In the genomic region with DNA sequence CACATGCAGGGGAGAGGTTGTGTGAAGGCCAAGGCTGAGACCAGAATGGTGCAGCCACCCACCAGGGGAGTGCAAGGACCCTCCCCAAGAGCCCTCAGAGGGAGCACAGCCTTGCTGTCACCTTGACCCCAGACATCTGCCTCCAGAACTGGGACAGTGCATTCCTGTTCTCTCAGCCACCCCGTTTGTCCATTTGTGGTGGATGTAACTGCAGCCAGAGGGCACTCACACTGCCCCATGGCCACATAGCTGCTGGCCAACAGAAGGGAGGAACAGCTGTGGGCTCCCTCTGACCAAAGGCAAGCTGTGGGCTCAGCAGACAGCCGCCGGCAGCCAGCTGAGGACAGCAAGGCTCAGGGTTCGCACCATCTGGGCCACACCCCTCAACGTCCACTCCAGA, we compare ENCODE assay signal across 25 cellular contexts. TPM values are rescaled to one million over a fixed set of nuclear protein-coding genes. Genes with fewer than 3 reads are reported as not detected.
DNase-seq lines count a peak whose midpoint lies in the region; ATAC-seq and TF ChIP-seq lines count a peak whose summit lies in the region.
"Had no signal": no experiment of that assay in that cellular context is flagged by ENCODE, and none has a peak within 500 bp of the region (broad histone marks: within the 10 kb centered on the region; RNA-seq: fewer than 3 reads in every experiment).

No MANE protein-coding gene starts in this region.

- no peak overlapping the region for H3K27ac ChIP-seq in AG04450 (ENCODE audit: low read depth, low read length)
- no peak overlapping the region for H3K27ac ChIP-seq in Panc1 (ENCODE audit: low read length)
- no peak overlapping the region for H3K27ac ChIP-seq in endodermal cell (ENCODE audit: low read depth, low read length)
- H3K27ac ChIP-seq in neutrophil: peak overlapping the region; percentile 21
- H3K27ac ChIP-seq in adrenal gland: no peak overlapping the region
- no peak overlapping the region for H3K27ac ChIP-seq in naive thymus-derived CD4-positive, alpha-beta T cell (ENCODE audit: low read depth, low read length)
- H3K27ac ChIP-seq: cardiac muscle cell had no signal

- POLR2A ChIA-PET in AG04450 (lab: Yijun Ruan, JAX) (interaction anchor here (0.6 kb wide), 1 partner anchor 23 kb away, joined by 5 read pairs; no protein-coding TSS in a partner anchor), Panc1 (lab: Charles Lee) (no interaction called here)
- POLR2A ChIA-PET in naive thymus-derived CD4-positive, alpha-beta T cell (lab: Charles Lee): interaction anchor here (1.9 kb wide), 1 partner anchor 9 kb away, joined by 5 read pairs; no protein-coding TSS in a partner anchor

- intact Hi-C loops in Panc1 (cut with micrococcal nuclease; ENCODE audit: unreplicated experiment): no loop called here
- intact Hi-C loops in adrenal gland (cut with DNase I): no loop called here
- intact Hi-C loops in naive thymus-derived CD4-positive, alpha-beta T cell (cut with micrococcal nuclease): no loop called here

- in situ Hi-C loops in Panc1 (cut with HindIII; ENCODE audit: low pct_unique_long_range_greater_than_20kb, low sequenced_read_pairs): no loop called here

- H3K9me3 ChIP-seq in AG04450 (ENCODE audit: control insufficient read depth, insufficient read depth, low read length) (peaks cover 46% of the 10 kb centered on the region), Panc1 (ENCODE audit: control insufficient read depth, insufficient read depth, low read depth, low read length) (peaks cover 2% of the 10 kb centered on the region; the same call in 1 of the 2 replicates), endodermal cell (ENCODE audit: control insufficient read depth, low read length) (peaks cover 26% of the 10 kb centered on the region), neutrophil (peaks cover 17% of the 10 kb centered on the region), adrenal gland (replicated peaks in 1 of 3) (no peaks in the 10 kb centered on the region)
- peaks cover 0 to 22% (median 0%) of the 10 kb centered on the region in 3 experiments for H3K9me3 ChIP-seq in naive thymus-derived CD4-positive, alpha-beta T cell (ENCODE audit: control insufficient read depth in 2 of 3, low read length in 3 of 3)

- H3K4me3 ChIP-seq in AG04450 (ENCODE audit: low read depth, low read length): no peak overlapping the region
- H3K4me3 ChIP-seq in Panc1 (ENCODE audit: low read depth in 2 of 2, low read length in 2 of 2): no peak overlapping the region
- no peak overlapping the region for H3K4me3 ChIP-seq in endodermal cell (ENCODE audit: low read length)
- no peak overlapping the region for H3K4me3 ChIP-seq in neutrophil (ENCODE audit: low read depth in 1 of 2, low read length in 1 of 2)
- H3K4me3 ChIP-seq in adrenal gland: no peak overlapping the region
- no peak overlapping the region for H3K4me3 ChIP-seq in naive thymus-derived CD4-positive, alpha-beta T cell (ENCODE audit: low read length)
- H3K4me3 ChIP-seq: cardiac muscle cell had no signal

- BruUV-seq in Panc1 (replicated peaks; lab: Mats Ljungman, UMichigan): no TSS peak

- WGBS in endodermal cell (ENCODE audit: insufficient coverage in 1 of 2, insufficient read length in 1 of 2), 2 experiments: 86 to 94% methylated on average over 5 of the region's 5 CpGs
- 63 to 76% (median 72%) methylated on average over 4 to 5 of the region's 5 CpGs; no CpG with 5 or more reads in 1 of the 4 donors for WGBS in adrenal gland, 4 donors

- CTCF ChIA-PET in AG04450 (lab: Charles Lee): interaction anchor here (0.9 to 1.5 kb wide), 2 partner anchors 36 to 56 kb away, joined by 3 to 5 read pairs; no protein-coding TSS in a partner anchor
- CTCF ChIA-PET in Panc1 (lab: Charles Lee): no interaction called here
- CTCF ChIA-PET in naive thymus-derived CD4-positive, alpha-beta T cell (lab: Charles Lee): interaction anchor here (0.7 kb wide), 1 partner anchor 22 kb away, joined by 3 read pairs; no protein-coding TSS in a partner anchor

- no peak overlapping the region for H3K27ac Mint-ChIP-seq in endodermal cell
- no peak overlapping the region for H3K27ac Mint-ChIP-seq in naive thymus-derived CD4-positive, alpha-beta T cell
- H3K27ac Mint-ChIP-seq: activated CD8-positive, alpha-beta T cell treated with anti-CD3 and anti-CD28 coated beads for 36 hours; activated naive CD8-positive, alpha-beta T cell; nephron progenitor cell; stimulated activated naive CD8-positive, alpha-beta T cell treated with anti-CD3 and anti-CD28 coated beads, Interleukin-15, Interleukin-2, amounts not matched to agents 100 ng/mL and 50 ng/mL, for 24 hours; T-helper 17 cell had no signal

- H3K4me3 Mint-ChIP-seq in endodermal cell: no peak overlapping the region
- H3K4me3 Mint-ChIP-seq in naive thymus-derived CD4-positive, alpha-beta T cell: no peak overlapping the region
- H3K4me3 Mint-ChIP-seq: activated CD8-positive, alpha-beta T cell treated with anti-CD3 and anti-CD28 coated beads for 36 hours; activated naive CD8-positive, alpha-beta T cell; nephron progenitor cell; stimulated activated naive CD8-positive, alpha-beta T cell treated with anti-CD3 and anti-CD28 coated beads, Interleukin-15, Interleukin-2, amounts not matched to agents 100 ng/mL and 50 ng/mL, for 24 hours; T-helper 17 cell had no signal

- H3K27me3 ChIP-seq in AG04450 (ENCODE audit: control insufficient read depth, insufficient read depth, low read length): peaks cover 13% of the 10 kb centered on the region
- H3K27me3 ChIP-seq in Panc1 (ENCODE audit: control insufficient read depth, insufficient read depth, low read length): no peaks in the 10 kb centered on the region
- no peaks in the 10 kb centered on the region for H3K27me3 ChIP-seq in endodermal cell (ENCODE audit: control insufficient read depth, insufficient read depth, low read length, poor library complexity, severe bottlenecking)
- no peaks in the 10 kb centered on the region for H3K27me3 ChIP-seq in neutrophil
- no peaks in the 10 kb centered on the region for H3K27me3 ChIP-seq in adrenal gland
- no peaks in the 10 kb centered on the region for H3K27me3 ChIP-seq in naive thymus-derived CD4-positive, alpha-beta T cell (ENCODE audit: control insufficient read depth in 2 of 2, insufficient read depth in 2 of 2, low read length in 2 of 2)
- H3K27me3 ChIP-seq: cardiac muscle cell had no signal

- H3K4me1 ChIP-seq in Panc1 (ENCODE audit: control insufficient read depth, insufficient read depth, low read length) (no peaks in the 10 kb centered on the region), endodermal cell (ENCODE audit: control insufficient read depth, insufficient read depth, low read length) (no peaks in the 10 kb centered on the region), neutrophil (ENCODE audit: control insufficient read depth in 1 of 2, insufficient read depth in 1 of 2, low read depth in 1 of 2, low read length in 1 of 2) (peaks cover 23% of the 10 kb centered on the region in 2 experiments), adrenal gland (replicated peaks in 1 of 2) (no peaks in the 10 kb centered on the region)
- H3K4me1 ChIP-seq in naive thymus-derived CD4-positive, alpha-beta T cell (ENCODE audit: control insufficient read depth in 2 of 2, insufficient read depth in 2 of 2, low read length in 2 of 2): no peaks in the 10 kb centered on the region

- peaks cover 4% of the 10 kb centered on the region for H3K4me1 Mint-ChIP-seq in endodermal cell
- peaks cover 0 to 7% (median 1%) of the 10 kb centered on the region in 7 donors for H3K4me1 Mint-ChIP-seq in naive thymus-derived CD4-positive, alpha-beta T cell

- no peaks in the 10 kb centered on the region for H3K36me3 Mint-ChIP-seq in endodermal cell (ENCODE audit: low read depth)
- peaks cover 0 to 4% (median 0%) of the 10 kb centered on the region in 5 donors for H3K36me3 Mint-ChIP-seq in naive thymus-derived CD4-positive, alpha-beta T cell
- H3K36me3 Mint-ChIP-seq: activated naive CD8-positive, alpha-beta T cell had no signal

- peak; percentile 58; the same call in 1 of the 2 replicates for ATAC-seq in Panc1
- ATAC-seq in naive thymus-derived CD4-positive, alpha-beta T cell: no peak
- ATAC-seq: activated CD8-positive, alpha-beta T cell treated with anti-CD3 and anti-CD28 coated beads for 36 hours; T-helper 17 cell had no signal

- TF ChIP-seq POLR2A in adrenal gland (IDR thresholded peaks at IDR 0.05): no peak

- peaks cover 19% of the 10 kb centered on the region for H3K9me3 Mint-ChIP-seq in endodermal cell
- H3K9me3 Mint-ChIP-seq in naive thymus-derived CD4-positive, alpha-beta T cell: peaks cover 0 to 30% (median 15%) of the 10 kb centered on the region in 11 donors

- no peaks in the 10 kb centered on the region for H3K27me3 Mint-ChIP-seq in endodermal cell (ENCODE audit: insufficient read depth)
- peaks cover 0 to 11% (median 0%) of the 10 kb centered on the region in 5 donors for H3K27me3 Mint-ChIP-seq in naive thymus-derived CD4-positive, alpha-beta T cell
- H3K27me3 Mint-ChIP-seq: activated CD8-positive, alpha-beta T cell treated with anti-CD3 and anti-CD28 coated beads for 36 hours; activated naive CD8-positive, alpha-beta T cell; IgD-negative memory B cell; stimulated activated naive CD8-positive, alpha-beta T cell treated with anti-CD3 and anti-CD28 coated beads, Interleukin-15, Interleukin-2, amounts not matched to agents 100 ng/mL and 50 ng/mL, for 24 hours had no signal

- H3K9ac ChIP-seq in endodermal cell (ENCODE audit: extremely low read depth, low read length, poor library complexity, severe bottlenecking): no peak overlapping the region
- H3K9ac ChIP-seq: SK-N-SH had no signal

- DNase-seq in AG04450 (ENCODE audit: low read depth, low spot score): no peak
- no peak for DNase-seq in Panc1 (ENCODE audit: low read depth, low spot score)
- DNase-seq in endodermal cell: no peak
- no peak for DNase-seq in iPS-NIHi11 (ENCODE audit: low spot score)
- DNase-seq in adrenal gland: no peak
- no peak for DNase-seq in NAMALWA (ENCODE audit: low spot score)
- no peak for DNase-seq in naive thymus-derived CD4-positive, alpha-beta T cell
- DNase-seq: activated CD8-positive, alpha-beta T cell treated with anti-CD3 and anti-CD28 coated beads for 36 hours; activated effector memory CD4-positive, alpha-beta T cell treated with Interleukin-2 at 50 U/mL for 16 hours; aorta; dermis blood vessel endothelial cell; DMS153; kidney; NCI-H1105 treated with DMSO at 0.1 percent for 48 hours; NCI-H2081; NCI-H345; nephron progenitor cell; RPMI8226; SK-N-SH; T-helper 17 cell had no signal

- H3K36me3 ChIP-seq in Panc1 (ENCODE audit: control insufficient read depth, insufficient read depth, low read length) (no peaks in the 10 kb centered on the region), endodermal cell (ENCODE audit: control insufficient read depth, insufficient read depth, low read length) (no peaks in the 10 kb centered on the region), neutrophil (no peaks in the 10 kb centered on the region), adrenal gland (replicated peaks in 1 of 2) (no peaks in the 10 kb centered on the region)
- H3K36me3 ChIP-seq in naive thymus-derived CD4-positive, alpha-beta T cell (ENCODE audit: control insufficient read depth in 2 of 3, insufficient read depth in 3 of 3, low read length in 3 of 3): no peaks in the 10 kb centered on the region
- H3K36me3 ChIP-seq: cardiac muscle cell had no signal

- TF ChIP-seq CTCF in AG04450 (IDR thresholded peaks at IDR 0.05; ENCODE audit: low read depth, low read length): 0 out of 2 replicates have a peak, but pooled peaks have one; percentile 14
- no peak for TF ChIP-seq CTCF in Panc1 (IDR thresholded peaks at IDR 0.05)
- peak; percentile 21 for TF ChIP-seq CTCF in endodermal cell (conservative IDR thresholded peaks at IDR 0.05)
- TF ChIP-seq CTCF in neutrophil (IDR thresholded peaks at IDR 0.05): no peak
- no peak for TF ChIP-seq CTCF in adrenal gland (IDR thresholded peaks at IDR 0.05)

RNA-seq across cellular contexts. Expression of a gene that starts 49.8 kb away (rescaled TPM):
- polyA plus RNA-seq in AG04450 (2011; rRNA removed): 9.9 and 11.5 TPM in 2 replicates
- polyA minus RNA-seq in AG04450 (2011; rRNA and poly(A)+ RNA removed): 10.2 and 14.2 TPM in 2 replicates
- total RNA-seq in Panc1 (2021; ENCODE audit: unreplicated experiment): 50.7 TPM
- 43.3 TPM for polyA plus RNA-seq in Panc1 (2012; ENCODE audit: insufficient read length)
- total RNA-seq in endodermal cell: 10 to 100 TPM; 52.8 to 58.8 TPM
- polyA plus RNA-seq in endodermal cell (2013, experiment 1 of 2): 26.9 TPM
- 23.6 TPM for polyA plus RNA-seq in endodermal cell (2013, experiment 2 of 2)
- total RNA-seq in adrenal gland: 10 to 100 TPM; 15.4 to 40.1 (median 26.4) TPM
- 10 to 100 TPM; 15.4 to 94.0 (median 64.8) TPM for polyA plus RNA-seq in adrenal gland
- 100 to 1,000 TPM in 2 of 5 experiments, 10 to 100 TPM in 3; 82.9 to 110 (median 85.3) TPM for total RNA-seq in naive thymus-derived CD4-positive, alpha-beta T cell
- 10 to 100 TPM; 20.0 to 29.6 TPM for polyA plus RNA-seq in naive thymus-derived CD4-positive, alpha-beta T cell

RNA-seq across cellular contexts. Expression of a gene that starts 53.7 kb away (rescaled TPM):
- polyA plus RNA-seq in AG04450 (2011; rRNA removed): 17.9 and 29.3 TPM in 2 replicates
- polyA minus RNA-seq in AG04450 (2011; rRNA and poly(A)+ RNA removed): 19.7 and 23.8 TPM in 2 replicates
- total RNA-seq in Panc1 (2021; ENCODE audit: unreplicated experiment): 231 TPM
- polyA plus RNA-seq in Panc1 (2012; ENCODE audit: insufficient read length): 265 TPM
- 100 to 1,000 TPM; 374 to 588 TPM for total RNA-seq in endodermal cell
- polyA plus RNA-seq in endodermal cell (2013, experiment 1 of 2): 144 TPM
- polyA plus RNA-seq in endodermal cell (2013, experiment 2 of 2): 134 TPM
- total RNA-seq in adrenal gland: 1 to 10 TPM in 7 of 8 donors, under 1 TPM in 1; 0.69 to 6.4 (median 2.4) TPM
- polyA plus RNA-seq in adrenal gland: 1 to 10 TPM; 1.6 to 3.7 (median 1.8) TPM
- 100 to 1,000 TPM in 1 of 5 experiments, 10 to 100 TPM in 2, 1 to 10 TPM in 2; 6.0 to 113 (median 29.3) TPM for total RNA-seq in naive thymus-derived CD4-positive, alpha-beta T cell
- polyA plus RNA-seq in naive thymus-derived CD4-positive, alpha-beta T cell: 1 to 10 TPM; 3.3 to 3.4 TPM

Comparison
In these comparisons a context has a peak if more than half of its experiments do, and no peak if none do; other contexts are left out.
1. CTCF ChIP-seq: peak in AG04450 (single experiment) and endodermal cell (single experiment); none in Panc1 (single experiment), neutrophil (single experiment) and adrenal gland (0 of 6).